ENCODE assay signal across 18 cellular contexts in genomic region chr1:101298663-101299062, GRCh38.
A peak's percentile ranks its signal among the peaks of the same experiment; 100 is the strongest.
DNase-seq lines count a peak whose midpoint lies in the region; ATAC-seq and TF ChIP-seq lines count a peak whose summit lies in the region.
"Had no signal": no experiment of that assay in that cellular context is flagged by ENCODE, and none has a peak within 500 bp of the region (broad histone marks: within the 10 kb centered on the region; RNA-seq: fewer than 3 reads in every experiment).

No MANE protein-coding gene starts in this region.

- peaks cover 36 to 51% (median 38%) of the 10 kb centered on the region in 3 donors for H3K4me1 Mint-ChIP-seq in T-cell
- H3K4me1 Mint-ChIP-seq in central memory CD8-positive, alpha-beta T cell: peaks cover 9% of the 10 kb centered on the region

- H3K27me3 ChIP-seq in heart right ventricle: peaks cover 0 to 12% (median 0%) of the 10 kb centered on the region in 7 donors
- no peaks in the 10 kb centered on the region for H3K27me3 ChIP-seq in right atrium auricular region

- H3K4me1 ChIP-seq in heart right ventricle: peaks cover 0 to 14% (median 0%) of the 10 kb centered on the region in 9 donors
- peaks cover 0 to 5% of the 10 kb centered on the region in 2 donors for H3K4me1 ChIP-seq in right atrium auricular region

- H3K4me3 Mint-ChIP-seq in T-cell: no peak overlapping the region
- no peak overlapping the region for H3K4me3 Mint-ChIP-seq in central memory CD8-positive, alpha-beta T cell

- no peaks in the 10 kb centered on the region for H3K9me3 ChIP-seq in heart right ventricle
- no peaks in the 10 kb centered on the region for H3K9me3 ChIP-seq in right atrium auricular region

- H3K36me3 ChIP-seq in heart right ventricle (no peaks in the 10 kb centered on the region), right atrium auricular region (no peaks in the 10 kb centered on the region)

- H3K9me3 Mint-ChIP-seq in T-cell: no peaks in the 10 kb centered on the region
- H3K9me3 Mint-ChIP-seq in central memory CD8-positive, alpha-beta T cell: no peaks in the 10 kb centered on the region

- 43 to 56% methylated on average over 3 of the region's 3 CpGs for WGBS in heart right ventricle, 2 donors

- H3K27ac ChIP-seq in heart right ventricle (peak overlapping the region in 4 of 10 donors; percentile 7 to 48 (median 10)), right atrium auricular region (no peak overlapping the region)

- CTCF ChIA-PET in T-cell (lab: Charles Lee): interaction anchor here in 1 of 2 donors (1.3 to 1.8 kb wide), 2 partner anchors 10 to 11 kb away, joined by 6 to 7 read pairs; no protein-coding TSS in a partner anchor

- DNase-seq in heart right ventricle: no peak
- DNase-seq in right atrium auricular region (ENCODE audit: low spot score): no peak
- no peak for DNase-seq in T-cell
- no peak for DNase-seq in central memory CD8-positive, alpha-beta T cell (ENCODE audit: low spot score in 2 of 2)
- DNase-seq in pulmonary artery endothelial cell (ENCODE audit: low read depth, low spot score): peak; percentile 74
- no peak for DNase-seq in foreskin fibroblast
- no peak for DNase-seq in NOMO-1 treated with dmso at 0.1 percent for 144 hours (lab: John Stamatoyannopoulos, UW; ENCODE audit: unreplicated experiment)
- no peak for DNase-seq in DMS114 treated with DMSO at 0.1 percent for 48 hours (lab: John Stamatoyannopoulos, UW; ENCODE audit: unreplicated experiment)
- DNase-seq: GDM1; MV-4-11; NCI-H1436; NCI-H2029; NCI-H2171 treated with DMSO at 0.1 percent for 48 hours; NCI-H446 treated with DMSO at 0.1 percent for 48 hours; NK-92 treated with Interleukin-12 subunit alpha and Interleukin-12 subunit beta, amount 100 ng/mL, for 24 hours; RPMI8226; SIG-M5 had no signal

- TF ChIP-seq CTCF in heart right ventricle (IDR thresholded peaks at IDR 0.05) (no peak), right atrium auricular region (IDR thresholded peaks at IDR 0.05) (no peak), foreskin fibroblast (IDR thresholded peaks at IDR 0.05; ENCODE audit: low read depth, low read length) (no peak)

- no peaks in the 10 kb centered on the region for H3K27me3 Mint-ChIP-seq in T-cell
- no peaks in the 10 kb centered on the region for H3K27me3 Mint-ChIP-seq in central memory CD8-positive, alpha-beta T cell

- H3K4me3 ChIP-seq in heart right ventricle: no peak overlapping the region
- H3K4me3 ChIP-seq in right atrium auricular region: no peak overlapping the region
- no peak overlapping the region for H3K4me3 ChIP-seq in foreskin fibroblast (ENCODE audit: low read depth in 1 of 2, low read length in 2 of 2)
- H3K4me3 ChIP-seq: GM12878 had no signal

- POLR2A ChIA-PET in T-cell (lab: Charles Lee): no interaction called here

- peak overlapping the region; percentile 77 for H3K27ac Mint-ChIP-seq in T-cell
- H3K27ac Mint-ChIP-seq in central memory CD8-positive, alpha-beta T cell (ENCODE audit: low read depth): peak overlapping the region; percentile 14

- intact Hi-C loops in heart right ventricle (cut with DNase I): no loop called here

- no peaks in the 10 kb centered on the region for H3K36me3 Mint-ChIP-seq in T-cell
- H3K36me3 Mint-ChIP-seq in central memory CD8-positive, alpha-beta T cell (ENCODE audit: insufficient read depth): peaks cover 3% of the 10 kb centered on the region

- peak in 7 of 8 donors; percentile 29 to 83 (median 55) for ATAC-seq in heart right ventricle
- peak; percentile 45 to 65 (median 52) for ATAC-seq in T-cell (replicated peaks in 1 of 4)
- ATAC-seq in central memory CD8-positive, alpha-beta T cell (replicated peaks; ENCODE audit: extremely low read depth, poor library complexity, severe bottlenecking): peak; percentile 24
- ATAC-seq: GM12878 had no signal
